26 cellular contexts compared by ENCODE assay signal in the genomic region with DNA sequence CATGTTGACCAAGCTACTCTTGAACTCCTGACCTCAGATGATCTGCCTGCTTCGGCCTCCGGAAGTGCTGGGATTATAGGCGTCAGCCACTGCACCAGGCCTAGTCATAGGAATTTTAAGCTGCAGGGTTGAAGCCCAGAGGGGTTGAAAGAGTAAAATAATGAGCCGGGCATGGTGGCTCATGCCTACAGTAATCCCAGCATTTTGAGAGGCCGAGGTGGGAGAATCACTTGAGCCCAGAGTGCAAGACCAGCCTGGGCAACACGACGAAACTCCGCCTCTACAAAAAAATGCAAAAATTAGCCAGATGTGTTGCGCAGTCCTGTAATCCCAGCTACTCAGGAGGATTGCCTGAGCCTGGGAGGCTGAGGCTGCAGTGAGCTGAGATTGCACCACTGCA.
"Had no signal": no experiment of that assay in that cellular context is flagged by ENCODE, and none has a peak within 500 bp of the region (broad histone marks: within the 10 kb centered on the region; RNA-seq: fewer than 3 reads in every experiment).

No MANE protein-coding gene starts in this region.

- H3K27me3 ChIP-seq: gastrocnemius medialis, heart right ventricle, ovary, right lobe of liver, testis, tibial artery, upper lobe of left lung had no signal

- H3K4me3 ChIP-seq: gastrocnemius medialis, heart right ventricle, lower lobe of right lung, ovary, psoas muscle, right lobe of liver, testis, tibial artery, upper lobe of left lung had no signal

- DNase-seq: cerebellar nuclear complex; cortex of kidney; effector memory CD8-positive, alpha-beta T cell; foreskin fibroblast; gastrocnemius medialis; heart right ventricle; hypothalamus; immature natural killer cell; left ventricle myocardium superior; lower lobe of right lung; natural killer cell; occipital lobe; ovary; posterior cingulate gyrus; psoas muscle; right lobe of liver; small intestine; stimulated activated CD4-positive, alpha-beta T cell treated with anti-CD3 and anti-CD28 coated beads, Interleukin-12 subunit alpha, Interleukin-12 subunit beta, amount 100 ng/mL, for 4 hours; stimulated activated CD4-positive, alpha-beta T cell treated with anti-CD3 and anti-CD28 coated beads, Interleukin-1b, Interleukin-23, amount 100 ng/mL, for 48 hours; stimulated activated CD4-positive, alpha-beta T cell treated with anti-CD3 and anti-CD28 coated beads, Interleukin-4, amount 100 ng/mL, for 1 hour; stimulated activated CD8-positive, alpha-beta memory T cell treated with anti-CD3 and anti-CD28 coated beads, Interleukin-4, amount 100 ng/mL, for 48 hours; stimulated activated naive CD4-positive, alpha-beta T cell; substantia nigra; testis; tibial artery; upper lobe of left lung had no signal

- H3K36me3 ChIP-seq: gastrocnemius medialis, heart right ventricle, lower lobe of right lung, ovary, right lobe of liver, tibial artery, upper lobe of left lung had no signal

- H3K9me3 ChIP-seq: gastrocnemius medialis, lower lobe of right lung, ovary, psoas muscle, right lobe of liver, testis, tibial artery, upper lobe of left lung had no signal

- H3K27ac ChIP-seq: gastrocnemius medialis, heart right ventricle, lower lobe of right lung, ovary, psoas muscle, right lobe of liver, testis, tibial artery, upper lobe of left lung had no signal

- H3K4me1 ChIP-seq: gastrocnemius medialis, heart right ventricle, lower lobe of right lung, psoas muscle, right lobe of liver, testis, tibial artery, upper lobe of left lung had no signal
